Comparison of ENCODE assay signal across 8 cellular contexts in the genomic region with DNA sequence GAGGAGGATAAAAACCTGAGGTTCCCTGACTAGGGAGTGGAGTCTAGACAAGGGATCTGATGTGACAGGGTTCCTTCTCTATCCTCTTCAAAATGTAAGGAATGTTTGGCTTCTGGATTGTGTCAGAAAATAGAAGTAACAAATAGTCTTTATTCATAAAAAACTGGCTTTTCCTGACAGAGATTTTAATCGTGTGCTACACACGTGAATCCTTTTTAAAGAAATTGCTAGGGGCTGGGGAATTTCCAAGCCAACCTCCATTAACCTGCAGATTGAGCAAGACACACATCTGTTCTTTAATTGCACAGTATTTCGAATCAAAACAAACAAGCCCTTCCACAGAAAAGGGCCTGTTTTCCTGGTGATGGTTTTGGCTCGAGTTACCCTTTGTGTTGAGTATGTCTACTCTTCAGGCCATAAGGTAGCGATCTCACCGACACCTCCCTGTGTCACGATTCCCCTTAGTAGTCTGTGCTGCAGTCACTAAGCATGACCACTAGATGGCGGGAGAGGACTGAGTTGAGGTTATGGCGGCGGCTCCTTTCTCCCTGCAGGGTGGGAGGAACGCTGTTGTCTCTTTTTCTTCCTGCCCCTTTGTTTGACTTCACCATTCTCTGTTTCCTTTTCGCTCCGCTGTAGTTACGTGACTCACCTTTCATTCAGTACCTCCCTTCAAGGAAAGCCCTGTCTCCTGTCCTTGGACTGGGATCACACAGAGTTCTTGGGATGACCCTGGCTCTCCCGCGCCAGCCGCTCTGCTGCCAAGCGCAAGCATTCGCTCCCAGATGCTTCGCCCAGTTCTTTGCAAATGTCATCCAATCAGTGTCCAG.
A peak's percentile ranks its signal among the peaks of the same experiment; 100 is the strongest.
DNase-seq lines count a peak whose midpoint lies in the region; ATAC-seq and TF ChIP-seq lines count a peak whose summit lies in the region.

No MANE protein-coding gene starts in this region.

- CTCF ChIA-PET in MCF 10A (lab: Yijun Ruan, JAX) = interaction anchor here (0.6 to 2.0 kb wide), 29 partner anchors 9 to 1191 kb away, joined by 3 to 8 read pairs (median 3); partner anchors contain the start of gene MLLT3

- peak; percentile 47 for DNase-seq in NK-92 treated with Interleukin-12 subunit alpha and Interleukin-12 subunit beta, amount 100 ng/mL, for 24 hours (lab: John Stamatoyannopoulos, UW)
- no peak for DNase-seq in NK-92 (lab: John Stamatoyannopoulos, UW; ENCODE audit: unreplicated experiment)
- peak; percentile 41 to 47 for DNase-seq in NCI-H187 (lab: John Stamatoyannopoulos, UW)
- DNase-seq in UCSD-AML1 (lab: John Stamatoyannopoulos, UW; ENCODE audit: unreplicated experiment) = peak; percentile 53
- DNase-seq in MCF 10A (ENCODE audit: unreplicated experiment) = peak; percentile 80
- DNase-seq in iPS-NIHi11 (ENCODE audit: low spot score) = peak; percentile 86
- peak; percentile 29 for DNase-seq in smooth muscle cell of the brain vasculature (ENCODE audit: low read depth, low spot score)

- no TSS peak for BruUV-seq in MCF 10A (replicated peaks; lab: Mats Ljungman, UMichigan)

- intact Hi-C loops in MCF 10A (cut with micrococcal nuclease) = loop anchor here (1.0 to 5.0 kb wide), 6 partner anchors 345 to 1185 kb away; no protein-coding TSS in a partner anchor

- H3K9me3 Mint-ChIP-seq in MCF 10A (ENCODE audit: unreplicated experiment) = no peaks in the 10 kb centered on the region

- no peak overlapping the region for H3K27ac Mint-ChIP-seq in MCF 10A (ENCODE audit: low read depth, unreplicated experiment)

- peaks cover 24% of the 10 kb centered on the region for H3K27me3 Mint-ChIP-seq in MCF 10A (ENCODE audit: insufficient read depth, unreplicated experiment)

- peak overlapping the region; percentile 60 for H3K4me3 Mint-ChIP-seq in MCF 10A (ENCODE audit: unreplicated experiment)

- POLR2A ChIA-PET in MCF 10A (lab: Yijun Ruan, JAX) = interaction anchor here (0.8 to 1.2 kb wide), 2 partner anchors 10 to 692 kb away, joined by 4 to 8 read pairs; no protein-coding TSS in a partner anchor

- ATAC-seq in HG02885 (IDR thresholded peaks at IDR 0.05; ENCODE audit: poor library complexity, unreplicated experiment) = peak; percentile 98

- no peaks in the 10 kb centered on the region for H3K4me1 Mint-ChIP-seq in MCF 10A (ENCODE audit: insufficient read depth, unreplicated experiment)

- peak; percentile 95 for TF ChIP-seq CTCF in MCF 10A (IDR thresholded peaks at IDR 0.05; ENCODE audit: unreplicated experiment)

- no peaks in the 10 kb centered on the region for H3K36me3 Mint-ChIP-seq in MCF 10A (ENCODE audit: insufficient read depth, unreplicated experiment)
